ENCODE assay signal across 1 cellular context in genomic region chrX:1609759-1610158, GRCh38.
TF ChIP-seq lines count a peak whose summit lies in the region.

No MANE protein-coding gene starts in this region.

TF ChIP-seq in WTC11, 78 proteins besides CTCF, POLR2A, EP300 and RAD21 (continued from another document):
- TF ChIP-seq, protein P1, sequence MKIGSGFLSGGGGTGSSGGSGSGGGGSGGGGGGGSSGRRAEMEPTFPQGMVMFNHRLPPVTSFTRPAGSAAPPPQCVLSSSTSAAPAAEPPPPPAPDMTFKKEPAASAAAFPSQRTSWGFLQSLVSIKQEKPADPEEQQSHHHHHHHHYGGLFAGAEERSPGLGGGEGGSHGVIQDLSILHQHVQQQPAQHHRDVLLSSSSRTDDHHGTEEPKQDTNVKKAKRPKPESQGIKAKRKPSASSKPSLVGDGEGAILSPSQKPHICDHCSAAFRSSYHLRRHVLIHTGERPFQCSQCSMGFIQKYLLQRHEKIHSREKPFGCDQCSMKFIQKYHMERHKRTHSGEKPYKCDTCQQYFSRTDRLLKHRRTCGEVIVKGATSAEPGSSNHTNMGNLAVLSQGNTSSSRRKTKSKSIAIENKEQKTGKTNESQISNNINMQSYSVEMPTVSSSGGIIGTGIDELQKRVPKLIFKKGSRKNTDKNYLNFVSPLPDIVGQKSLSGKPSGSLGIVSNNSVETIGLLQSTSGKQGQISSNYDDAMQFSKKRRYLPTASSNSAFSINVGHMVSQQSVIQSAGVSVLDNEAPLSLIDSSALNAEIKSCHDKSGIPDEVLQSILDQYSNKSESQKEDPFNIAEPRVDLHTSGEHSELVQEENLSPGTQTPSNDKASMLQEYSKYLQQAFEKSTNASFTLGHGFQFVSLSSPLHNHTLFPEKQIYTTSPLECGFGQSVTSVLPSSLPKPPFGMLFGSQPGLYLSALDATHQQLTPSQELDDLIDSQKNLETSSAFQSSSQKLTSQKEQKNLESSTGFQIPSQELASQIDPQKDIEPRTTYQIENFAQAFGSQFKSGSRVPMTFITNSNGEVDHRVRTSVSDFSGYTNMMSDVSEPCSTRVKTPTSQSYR (CRISPR knock-in tag; IDR thresholded peaks at IDR 0.05) = no peak
- TF ChIP-seq ZBTB21 (CRISPR knock-in tag; IDR thresholded peaks at IDR 0.05; ENCODE audit: borderline replicate concordance) = no peak
- no peak for TF ChIP-seq E2F1 (CRISPR knock-in tag; IDR thresholded peaks at IDR 0.05)
- TF ChIP-seq, protein P2, sequence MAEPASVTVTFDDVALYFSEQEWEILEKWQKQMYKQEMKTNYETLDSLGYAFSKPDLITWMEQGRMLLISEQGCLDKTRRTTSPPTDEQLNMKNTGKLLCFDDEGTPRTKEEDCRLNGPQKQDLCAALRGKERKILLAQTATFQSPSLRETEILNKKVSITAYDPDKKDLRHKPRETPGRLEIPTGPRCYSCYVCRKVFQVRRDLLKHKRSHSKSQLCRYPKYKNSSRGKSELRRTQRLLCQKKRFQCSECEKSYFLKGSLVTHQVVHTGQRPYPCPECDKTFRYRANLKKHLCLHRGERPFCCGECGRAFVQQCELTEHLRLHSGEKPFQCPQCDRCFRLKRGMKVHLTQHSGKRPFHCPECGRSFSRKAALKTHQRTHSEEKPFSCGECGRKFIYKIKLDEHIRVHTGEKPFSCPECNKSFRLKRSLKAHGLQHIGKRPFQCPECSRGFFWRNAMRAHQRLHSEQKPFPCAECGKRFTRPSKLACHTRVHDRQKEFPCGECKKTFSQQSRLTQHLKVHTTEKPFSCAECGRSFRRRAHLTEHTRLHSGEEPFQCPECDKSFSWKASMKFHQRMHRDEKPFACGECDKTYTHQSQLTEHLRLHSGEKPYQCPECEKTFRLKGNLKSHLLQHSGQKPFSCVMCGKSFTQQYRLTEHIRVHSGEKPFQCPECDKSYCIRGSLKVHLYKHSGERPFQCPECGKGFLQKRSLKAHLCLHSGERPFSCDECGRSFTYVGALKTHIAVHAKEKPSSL (CRISPR knock-in tag; conservative IDR thresholded peaks at IDR 0.05) = no peak
- no peak for TF ChIP-seq HMGXB4 (CRISPR knock-in tag; IDR thresholded peaks at IDR 0.05)
- no peak for TF ChIP-seq ZNF532 (CRISPR knock-in tag; IDR thresholded peaks at IDR 0.05; ENCODE audit: borderline replicate concordance)
- no peak for TF ChIP-seq SOX15 (CRISPR knock-in tag; IDR thresholded peaks at IDR 0.05)
- TF ChIP-seq ESRRA (CRISPR knock-in tag; IDR thresholded peaks at IDR 0.05; ENCODE audit: borderline replicate concordance) = no peak
- TF ChIP-seq, protein P3, sequence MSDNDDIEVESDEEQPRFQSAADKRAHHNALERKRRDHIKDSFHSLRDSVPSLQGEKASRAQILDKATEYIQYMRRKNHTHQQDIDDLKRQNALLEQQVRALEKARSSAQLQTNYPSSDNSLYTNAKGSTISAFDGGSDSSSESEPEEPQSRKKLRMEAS (CRISPR knock-in tag; IDR thresholded peaks at IDR 0.05) = no peak
- TF ChIP-seq TEAD1 (CRISPR knock-in tag; IDR thresholded peaks at IDR 0.05) = no peak
- no peak for TF ChIP-seq ZNF671 (CRISPR knock-in tag; IDR thresholded peaks at IDR 0.05)
- TF ChIP-seq NR3C1 (CRISPR knock-in tag; conservative IDR thresholded peaks at IDR 0.05; ENCODE audit: low read depth) = no peak
- TF ChIP-seq CBFB (CRISPR knock-in tag; IDR thresholded peaks at IDR 0.05; ENCODE audit: low read depth) = no peak
- no peak for TF ChIP-seq ZNF232 (CRISPR knock-in tag; IDR thresholded peaks at IDR 0.05)
